Comparison of ENCODE assay signal across 14 cellular contexts in genomic region chr16:16221382-16221781, GRCh38. TPM values are rescaled to one million over a fixed set of nuclear protein-coding genes. Genes with fewer than 3 reads are reported as not detected.
DNase-seq lines count a peak whose midpoint lies in the region; ATAC-seq, FAIRE-seq and TF ChIP-seq lines count a peak whose summit lies in the region.
"Not testable (repeated sequence)": the region's sequence is repeated elsewhere in the genome, so short reads cannot be mapped to it uniquely, and the experiment has no call there.
"Had no signal": no experiment of that assay in that cellular context is flagged by ENCODE, and none has a peak within 500 bp of the region (broad histone marks: within the 10 kb centered on the region; RNA-seq: fewer than 3 reads in every experiment).

No MANE protein-coding gene starts in this region.

- H3K4me2 ChIP-seq in HepG2 (ENCODE audit: low read depth, low read length) = peak overlapping the region; percentile 60

- not testable (repeated sequence) for H3K9me3 ChIP-seq in kidney (ENCODE audit: control insufficient read depth in 1 of 2, low read length in 2 of 2); HepG2 (ENCODE audit: low read length); liver (ENCODE audit: control insufficient read depth in 4 of 4, low read length in 3 of 4); right lobe of liver

- H3K27me3 ChIP-seq in HepG2 (ENCODE audit: control insufficient read depth in 1 of 2, insufficient read depth in 2 of 2, low read length in 2 of 2); liver (ENCODE audit: control insufficient read depth in 4 of 4, insufficient read depth in 4 of 4, low read length in 3 of 4); right lobe of liver: not testable (repeated sequence)

- not testable (repeated sequence) for TF ChIP-seq POLR2A in HepG2 (IDR thresholded peaks at IDR 0.05; ENCODE audit: insufficient read depth in 1 of 2, low read depth in 2 of 2, low read length in 2 of 2); right lobe of liver (IDR thresholded peaks at IDR 0.05)

- TF ChIP-seq CTCF in kidney (IDR thresholded peaks at IDR 0.05; ENCODE audit: borderline replicate concordance, extremely low read depth, insufficient read depth); HepG2 (CRISPR knock-in tag; IDR thresholded peaks at IDR 0.05); liver (IDR thresholded peaks at IDR 0.05; ENCODE audit: low read depth, low read length, missing input control); right lobe of liver (IDR thresholded peaks at IDR 0.05): not testable (repeated sequence)

- H3K27ac ChIP-seq in kidney (ENCODE audit: low read depth in 2 of 2, low read length in 2 of 2); HepG2 (ENCODE audit: extremely low read length, insufficient read depth, low read length): not testable (repeated sequence)
- H3K27ac ChIP-seq in liver (ENCODE audit: low read depth in 1 of 2, low read length in 2 of 2) = peak overlapping the region; percentile 69 to 72
- peak overlapping the region in 2 of 3 donors; percentile 80 to 84 for H3K27ac ChIP-seq in right lobe of liver

- H3K9ac ChIP-seq in kidney (ENCODE audit: low read length in 2 of 2) = not testable (repeated sequence)
- H3K9ac ChIP-seq in HepG2 (ENCODE audit: insufficient read depth, low read depth, low read length) = peak overlapping the region; percentile 25; the same call in 1 of the 2 replicates
- peak overlapping the region in 1 of 2 donors; percentile 31 for H3K9ac ChIP-seq in liver (ENCODE audit: low read depth in 1 of 2, low read length in 2 of 2)

- DNase-seq in kidney (peak; percentile 43), left lobe of liver (ENCODE audit: low spot score) (peak; percentile 64), right lobe of liver (peak; percentile 25 to 62 (median 58))
- not testable (repeated sequence) for DNase-seq in HepG2 (ENCODE audit: low spot score)

- H3K36me3 ChIP-seq in kidney (ENCODE audit: control insufficient read depth in 1 of 2, insufficient read depth in 2 of 2, low read length in 2 of 2); HepG2 (replicated peaks in 1 of 2; ENCODE audit: control insufficient read depth in 1 of 2, insufficient read depth in 2 of 2, low read length in 2 of 2); liver (ENCODE audit: control insufficient read depth in 4 of 4, insufficient read depth in 3 of 4, low read depth in 1 of 4, low read length in 3 of 4); right lobe of liver: not testable (repeated sequence)

- peak; percentile 53 for ATAC-seq in left lobe of liver
- not testable (repeated sequence) for ATAC-seq in HepG2
- ATAC-seq in right lobe of liver = peak; percentile 37 to 68 (median 58)

- not testable (repeated sequence) for H2AFZ ChIP-seq in HepG2 (ENCODE audit: low read length)

- CTCF ChIA-PET in HepG2 (lab: Yijun Ruan, JAX; ENCODE audit: low intra/inter-chr PET ratio, low total read pairs) = not testable (repeated sequence)

- intact Hi-C loops in kidney (cut with DNase I); HepG2 (cut with micrococcal nuclease; ENCODE audit: unreplicated experiment); right lobe of liver (cut with DNase I): not testable (repeated sequence)

- H3K79me2 ChIP-seq in HepG2 (ENCODE audit: insufficient read depth, low read length) = not testable (repeated sequence)

- WGBS in HepG2 (ENCODE audit: low lambda C conversion rate) = 82% methylated on average over 4 of the region's 9 CpGs
- WGBS in liver = 33% methylated on average over 4 of the region's 9 CpGs
- WGBS in right lobe of liver (ENCODE audit: insufficient coverage, low coverage, low lambda C conversion rate, missing lambda C conversion rate) = no CpG with 5 or more reads among the region's 9 CpGs

- H3K4me1 ChIP-seq in kidney (ENCODE audit: control insufficient read depth in 1 of 2, insufficient read depth in 1 of 2, low read depth in 1 of 2, low read length in 2 of 2); liver (ENCODE audit: control insufficient read depth in 4 of 4, insufficient read depth in 4 of 4, low read length in 3 of 4); right lobe of liver: not testable (repeated sequence)
- peaks cover 15% of the 10 kb centered on the region for H3K4me1 ChIP-seq in HepG2 (ENCODE audit: insufficient read depth, low read length)

- FAIRE-seq in kidney (lab: Jason Lieb, UNC); HepG2 (lab: Jason Lieb, UNC): not testable (repeated sequence)

- TF ChIP-seq RAD21 in HepG2 (CRISPR knock-in tag; IDR thresholded peaks at IDR 0.05); liver (IDR thresholded peaks at IDR 0.05): not testable (repeated sequence)

- in situ Hi-C loops in HepG2 (cut with HindIII; ENCODE audit: extremely low pct_ligation_motif_present, low pct_unique_long_range_greater_than_20kb) = not testable (repeated sequence)

- H3K4me3 ChIP-seq in kidney (ENCODE audit: low read length in 2 of 2) = not testable (repeated sequence)
- H3K4me3 ChIP-seq in HepG2 (replicated peaks in 1 of 3; ENCODE audit: insufficient read depth in 1 of 3, low read depth in 2 of 3, low read length in 3 of 3) (peak overlapping the region in 1 of 3 experiments; percentile 30; a peak in 1 of 6 replicates), liver (ENCODE audit: low read depth in 1 of 3, low read length in 3 of 3) (peak overlapping the region in 1 of 3 donors; percentile 20), right lobe of liver (peak overlapping the region; percentile 21 to 46 (median 43))

- POLR2A ChIA-PET in HepG2 (lab: Yijun Ruan, JAX) = not testable (repeated sequence)

- H4K20me1 ChIP-seq in HepG2 (ENCODE audit: insufficient read depth, low read length) = not testable (repeated sequence)

- not testable (repeated sequence) for BruUV-seq in HepG2 (replicated peaks; lab: Mats Ljungman, UMichigan)

- TF ChIP-seq EP300 in HepG2 (IDR thresholded peaks at IDR 0.05; ENCODE audit: low read depth in 2 of 2, low read length in 2 of 2); HepG2 (CRISPR knock-in tag; IDR thresholded peaks at IDR 0.05; ENCODE audit: borderline replicate concordance): not testable (repeated sequence)

RNA-seq across cellular contexts. Expression of gene ABCC6, which starts 1.9 kb away (rescaled TPM):
- total RNA-seq in kidney (7.5 TPM), left lobe of liver (128 TPM), HepG2 (2016; rRNA removed; fragmentation: Illumina TruSeq; extraction: Trizol) (69.0 and 105 TPM in 2 replicates), liver (100 to 1,000 TPM; 107 to 162 TPM), right lobe of liver (100 to 1,000 TPM in 3 of 6 experiments, 10 to 100 TPM in 3; 54.9 to 115 (median 97.1) TPM)
- polyA plus RNA-seq in kidney (ENCODE audit: insufficient read depth, low read depth, low replicate concordance) (54.5 TPM), HepG2 (2011; rRNA removed) (82.4 and 93.6 TPM in 2 replicates), liver (10 to 100 TPM; 50.6 to 84.6 TPM)
- total RNA-seq in HepG2 (2016; cell fraction: cytosol; rRNA removed; fragmentation: Illumina TruSeq; extraction: Trizol; ENCODE audit: low read depth) = 46.6 and 50.0 TPM in 2 replicates
- total RNA-seq in HepG2 (2016; cell fraction: insoluble cytoplasmic fraction; rRNA removed; fragmentation: Illumina TruSeq; extraction: Trizol) = 66.2 and 111 TPM in 2 replicates
- 72.4 and 74.0 TPM in 2 replicates for total RNA-seq in HepG2 (2016; cell fraction: membrane; rRNA removed; fragmentation: Illumina TruSeq; extraction: Trizol)
- 130 and 145 TPM in 2 replicates for total RNA-seq in HepG2 (2016; cell fraction: nucleus; rRNA removed; fragmentation: Illumina TruSeq; extraction: Trizol)
- 54.2 and 60.1 TPM in 2 replicates for polyA plus RNA-seq in HepG2 (2011; cell fraction: cytosol; rRNA removed)
- 278 and 296 TPM in 2 replicates for polyA plus RNA-seq in HepG2 (2011; cell fraction: nucleus; rRNA removed)
- 40.5 and 55.8 TPM in 2 replicates for polyA plus RNA-seq in HepG2 (2012)
- 42.5 and 47.9 TPM in 2 replicates for polyA plus RNA-seq in HepG2 (2016; cell fraction: cytosol; fragmentation: Illumina TruSeq; extraction: Trizol; ENCODE audit: low read depth)
- polyA plus RNA-seq in HepG2 (2016; cell fraction: insoluble cytoplasmic fraction; fragmentation: Illumina TruSeq; extraction: Trizol; ENCODE audit: low read depth) = 81.9 and 89.8 TPM in 2 replicates
- 76.1 and 80.8 TPM in 2 replicates for polyA plus RNA-seq in HepG2 (2016; cell fraction: membrane; fragmentation: Illumina TruSeq; extraction: Trizol; ENCODE audit: low read depth)
- polyA plus RNA-seq in HepG2 (2016; cell fraction: nucleus; fragmentation: Illumina TruSeq; extraction: Trizol; ENCODE audit: insufficient read depth, low read depth) = 234 and 237 TPM in 2 replicates
- 3.8 and 144 TPM in 2 replicates for polyA minus RNA-seq in HepG2 (2011; rRNA and poly(A)+ RNA removed; ENCODE audit: low replicate concordance)
- 22.9 and 30.3 TPM in 2 replicates for polyA minus RNA-seq in HepG2 (2011; cell fraction: cytosol; rRNA and poly(A)+ RNA removed)
- 184 and 244 TPM in 2 replicates for polyA minus RNA-seq in HepG2 (2011; cell fraction: nucleus; rRNA and poly(A)+ RNA removed)
- total RNA-seq: A172; A673; B cell; CD4-positive, alpha-beta memory T cell; CD4-positive, alpha-beta T cell; CD4-positive, CD25-positive, alpha-beta regulatory T cell; CD8-positive, alpha-beta memory T cell; CD8-positive, alpha-beta T cell; Daoy had no signal

RNA-seq across cellular contexts. Expression of gene NOMO3, which starts 10.9 kb away (rescaled TPM):
- total RNA-seq in kidney (28.4 TPM), left lobe of liver (19.1 TPM), HepG2 (2016; rRNA removed; fragmentation: Illumina TruSeq; extraction: Trizol) (17.2 and 44.0 TPM in 2 replicates), liver (10 to 100 TPM; 12.6 to 31.6 TPM), right lobe of liver (10 to 100 TPM; 23.5 to 50.4 (median 31.5) TPM)
- polyA plus RNA-seq in kidney (ENCODE audit: insufficient read depth, low read depth, low replicate concordance) (11.4 TPM), HepG2 (2011; rRNA removed) (80.8 and 85.8 TPM in 2 replicates), liver (10 to 100 TPM in 1 of 2 donors, 1 to 10 TPM in 1; 4.5 to 16.6 TPM)
- total RNA-seq in HepG2 (2016; cell fraction: cytosol; rRNA removed; fragmentation: Illumina TruSeq; extraction: Trizol; ENCODE audit: low read depth) = 31.5 and 33.0 TPM in 2 replicates
- 14.3 and 47.7 TPM in 2 replicates for total RNA-seq in HepG2 (2016; cell fraction: insoluble cytoplasmic fraction; rRNA removed; fragmentation: Illumina TruSeq; extraction: Trizol)
- total RNA-seq in HepG2 (2016; cell fraction: membrane; rRNA removed; fragmentation: Illumina TruSeq; extraction: Trizol) = 25.3 and 26.3 TPM in 2 replicates
- 79.2 and 109 TPM in 2 replicates for total RNA-seq in HepG2 (2016; cell fraction: nucleus; rRNA removed; fragmentation: Illumina TruSeq; extraction: Trizol)
- polyA plus RNA-seq in HepG2 (2011; cell fraction: cytosol; rRNA removed) = 22.4 and 52.5 TPM in 2 replicates
- 206 and 219 TPM in 2 replicates for polyA plus RNA-seq in HepG2 (2011; cell fraction: nucleus; rRNA removed)
- 98.9 and 131 TPM in 2 replicates for polyA plus RNA-seq in HepG2 (2012)
- polyA plus RNA-seq in HepG2 (2016; cell fraction: cytosol; fragmentation: Illumina TruSeq; extraction: Trizol; ENCODE audit: low read depth) = 2.0 and 3.3 TPM in 2 replicates
- 7.8 and 8.3 TPM in 2 replicates for polyA plus RNA-seq in HepG2 (2016; cell fraction: insoluble cytoplasmic fraction; fragmentation: Illumina TruSeq; extraction: Trizol; ENCODE audit: low read depth)
- polyA plus RNA-seq in HepG2 (2016; cell fraction: membrane; fragmentation: Illumina TruSeq; extraction: Trizol; ENCODE audit: low read depth) = 3.5 and 4.3 TPM in 2 replicates
- polyA plus RNA-seq in HepG2 (2016; cell fraction: nucleus; fragmentation: Illumina TruSeq; extraction: Trizol; ENCODE audit: insufficient read depth, low read depth) = 123 and 146 TPM in 2 replicates
- 124 and 446 TPM in 2 replicates for polyA minus RNA-seq in HepG2 (2011; rRNA and poly(A)+ RNA removed; ENCODE audit: low replicate concordance)
- 66.0 and 80.2 TPM in 2 replicates for polyA minus RNA-seq in HepG2 (2011; cell fraction: cytosol; rRNA and poly(A)+ RNA removed)
- polyA minus RNA-seq in HepG2 (2011; cell fraction: nucleus; rRNA and poly(A)+ RNA removed) = 170 and 246 TPM in 2 replicates
